32 cellular contexts compared by ENCODE assay signal in genomic region chr2:164551519-164551918, GRCh38.
"Had no signal": no experiment of that assay in that cellular context is flagged by ENCODE, and none has a peak within 500 bp of the region (broad histone marks: within the 10 kb centered on the region; RNA-seq: fewer than 3 reads in every experiment).

No MANE protein-coding gene starts in this region.

- H3K4me2 ChIP-seq: KMS-11 had no signal

- H3K27ac ChIP-seq: KMS-11 had no signal

- H3K9ac ChIP-seq: KMS-11 had no signal

- H3K9me3 ChIP-seq: MG63 had no signal

- H3K36me3 ChIP-seq: MG63 had no signal

- H3K27me3 ChIP-seq: MG63 had no signal

- H3K4me3 ChIP-seq: MG63 had no signal

- DNase-seq: Karpas-422, Kasumi-1, MG63, MM.1S, MV-4-11, NCI-H1048, NCI-H1092, NCI-H1092 treated with DMSO at 0.1 percent for 48 hours, NCI-H1105, NCI-H1105 treated with DMSO at 0.1 percent for 48 hours, NCI-H1417, NCI-H1417 treated with DMSO at 0.1 percent for 48 hours, NCI-H1436, NCI-H1436 treated with DMSO at 0.1 percent for 48 hours, NCI-H146, NCI-H1694, NCI-H1694 treated with DMSO at 0.1 percent for 48 hours, NCI-H187, NCI-H187 treated with DMSO at 0.1 percent for 48 hours, NCI-H1930, NCI-H2029, NCI-H2029 treated with DMSO at 0.1 percent for 48 hours, NCI-H2081, NCI-H2081 treated with DMSO at 0.1 percent for 48 hours, NCI-H2107, NCI-H2171, NCI-H2171 treated with DMSO at 0.1 percent for 48 hours, NCI-H2227 treated with DMSO at 0.1 percent for 48 hours, NCI-H226, NCI-H345, NCI-H510A had no signal
